26 cellular contexts compared by ENCODE assay signal in the genomic region with DNA sequence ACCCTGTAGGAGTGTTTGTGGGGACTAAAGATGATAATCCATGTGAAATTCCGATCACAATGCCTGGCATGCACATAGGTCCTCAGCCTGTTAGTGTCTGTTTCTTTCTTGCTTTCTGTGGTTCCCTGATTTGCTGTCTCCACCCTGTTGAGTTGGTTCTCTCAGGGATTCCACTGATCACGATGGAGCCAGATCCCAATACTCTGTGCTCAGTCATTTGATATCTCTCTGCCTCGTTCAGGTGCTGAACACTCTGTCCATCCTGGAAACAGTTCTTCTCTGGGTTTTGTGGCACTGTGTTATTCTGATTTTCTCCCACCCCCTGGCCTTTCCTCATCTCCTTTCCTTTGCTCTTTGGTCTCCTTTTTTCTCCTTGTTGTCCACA.
A peak's percentile ranks its signal among the peaks of the same experiment; 100 is the strongest.
DNase-seq lines count a peak whose midpoint lies in the region; ATAC-seq and TF ChIP-seq lines count a peak whose summit lies in the region.
"Had no signal": no experiment of that assay in that cellular context is flagged by ENCODE, and none has a peak within 500 bp of the region (broad histone marks: within the 10 kb centered on the region; RNA-seq: fewer than 3 reads in every experiment).

No MANE protein-coding gene starts in this region.

- TF ChIP-seq POLR2A in HCT116 (IDR thresholded peaks at IDR 0.05; ENCODE audit: borderline replicate concordance, extremely low read depth, insufficient read depth, insufficient read length), result no peak

- no peaks in the 10 kb centered on the region for H3K9me2 ChIP-seq in HCT116 (ENCODE audit: insufficient read depth)

- no peaks in the 10 kb centered on the region for H3K27me3 ChIP-seq in HCT116 (ENCODE audit: insufficient read depth, low read length)
- no peaks in the 10 kb centered on the region for H3K27me3 ChIP-seq in dorsolateral prefrontal cortex
- H3K27me3 ChIP-seq: ascending aorta had no signal

- H3K36me3 Mint-ChIP-seq in WTC11, result no peaks in the 10 kb centered on the region

- no peak for TF ChIP-seq RAD21 in HCT116 (IDR thresholded peaks at IDR 0.05; ENCODE audit: low read depth)

- peaks cover 69 to 70% of the 10 kb centered on the region in 2 experiments for H3K4me1 ChIP-seq in HCT116 (ENCODE audit: control insufficient read depth in 1 of 2, insufficient read depth in 2 of 2, low read length in 2 of 2)

- no peaks in the 10 kb centered on the region for H3K9me3 ChIP-seq in HCT116 (ENCODE audit: control insufficient read depth in 1 of 2, insufficient read depth in 1 of 2, low read depth in 1 of 2, low read length in 2 of 2)
- H3K9me3 ChIP-seq: ascending aorta, psoas muscle had no signal

- ATAC-seq in HCT116 (no peak), WTC11 (no peak), omental fat pad (ENCODE audit: low FRiP score) (peak; percentile 16), GM21423 (IDR thresholded peaks at IDR 0.05; ENCODE audit: unreplicated experiment) (no peak)
- ATAC-seq: activated CD8-positive, alpha-beta T cell treated with anti-CD3 and anti-CD28 coated beads, Interleukin-2, amount 10 ng/mL, durations not matched to agents 7 days and 5 days; activated naive CD4-positive, alpha-beta T cell treated with anti-CD3 and anti-CD28 coated beads, Interleukin-2, amount 50 U/mL, for 72 hours; stimulated activated naive CD8-positive, alpha-beta T cell treated with anti-CD3 and anti-CD28 coated beads, Interleukin-15, amount 100 ng/mL, for 72 hours; T-helper 17 cell had no signal

- H2AFZ ChIP-seq in HCT116 (ENCODE audit: low read depth, low read length, poor library complexity, severe bottlenecking), result no peak overlapping the region

- CTCF ChIA-PET in HCT116 (lab: Charles Lee), result no interaction called here
- CTCF ChIA-PET in WTC11 (lab: Charles Lee), result no interaction called here

- POLR2A ChIA-PET in HCT116 (lab: Charles Lee), result no interaction called here
- POLR2A ChIA-PET in WTC11 (lab: Charles Lee), result no interaction called here

- no peaks in the 10 kb centered on the region for H3K9me3 Mint-ChIP-seq in WTC11
- H3K9me3 Mint-ChIP-seq: activated naive CD4-positive, alpha-beta T cell treated with anti-CD3 and anti-CD28 coated beads, Interleukin-2, amount 50 U/mL, for 72 hours; activated T-helper 2 cell treated with anti-CD3 and anti-CD28 coated beads, Interferon-gamma antibody, Interleukin-2, Interleukin-4, amounts not matched to agents 10 μg/mL and 5 μg/mL and 100 μg/mL, durations not matched to agents 14 hours and 24 hours and 36 hours; stimulated activated naive CD8-positive, alpha-beta T cell treated with anti-CD3 and anti-CD28 coated beads, Interleukin-15, amount 100 ng/mL, for 72 hours had no signal

- intact Hi-C loops in HCT116 (cut with micrococcal nuclease) (no loop called here), dorsolateral prefrontal cortex (cut with DNase I) (no loop called here)

- RAD21 ChIA-PET in HCT116 (lab: Charles Lee; ENCODE audit: low non-redundant PET in 1 of 2, low total read pairs in 2 of 2, uncharacterized antibody in 2 of 2, unreplicated experiment in 2 of 2), result no interaction called here

- H3K4me2 ChIP-seq in HCT116 (ENCODE audit: low read length), result peak overlapping the region; percentile 32; the same call in 1 of the 2 replicates
- H3K4me2 ChIP-seq: KMS-11 had no signal

- peaks cover 36% of the 10 kb centered on the region for H3K79me2 ChIP-seq in HCT116 (ENCODE audit: insufficient read depth, low read length)

- no TSS peak for BruUV-seq in HCT116 (replicated peaks; lab: Mats Ljungman, UMichigan)

- peak; percentile 25 for DNase-seq in NCI-H2171 treated with DMSO at 0.1 percent for 48 hours (lab: John Stamatoyannopoulos, UW)
- no peak for DNase-seq in NCI-H2171 (lab: John Stamatoyannopoulos, UW)
- DNase-seq in HCT116 (ENCODE audit: low read depth, low spot score), result no peak
- DNase-seq in WTC11 (ENCODE audit: low spot score), result no peak
- no peak for DNase-seq in omental fat pad (ENCODE audit: low spot score)
- DNase-seq in NCI-H187 treated with DMSO at 0.1 percent for 48 hours (lab: John Stamatoyannopoulos, UW), result no peak
- no peak for DNase-seq in dorsolateral prefrontal cortex
- DNase-seq: 8988T; activated CD8-positive, alpha-beta T cell treated with anti-CD3 and anti-CD28 coated beads, Interleukin-2, amount 10 ng/mL, durations not matched to agents 7 days and 5 days; AML-193; CD4-positive, alpha-beta memory T cell; central memory CD4-positive, alpha-beta T cell; DMS 273 treated with DMSO at 0.1 percent for 48 hours; GOT3; MM.1S; NCI-H1417 treated with DMSO at 0.1 percent for 48 hours; NCI-H524 treated with DMSO at 0.1 percent for 48 hours; psoas muscle; stimulated activated naive CD8-positive, alpha-beta T cell treated with anti-CD3 and anti-CD28 coated beads, Interleukin-15, amount 100 ng/mL, for 72 hours; T-helper 17 cell had no signal

- no peak overlapping the region for H3K4me3 Mint-ChIP-seq in WTC11
- H3K4me3 Mint-ChIP-seq: activated CD8-positive, alpha-beta T cell treated with anti-CD3 and anti-CD28 coated beads, Interleukin-2, amount 10 ng/mL, durations not matched to agents 7 days and 5 days; CD4-positive, alpha-beta memory T cell; stimulated activated naive CD8-positive, alpha-beta T cell treated with anti-CD3 and anti-CD28 coated beads, Interleukin-15, amount 100 ng/mL, for 72 hours; T-helper 17 cell had no signal

- no peak overlapping the region for H3K4me3 ChIP-seq in HCT116 (replicated peaks in 1 of 2; ENCODE audit: low read depth in 1 of 2, low read length in 2 of 2)
- no peak overlapping the region for H3K4me3 ChIP-seq in dorsolateral prefrontal cortex
- H3K4me3 ChIP-seq: ascending aorta, psoas muscle, skin epidermis had no signal

- no peak overlapping the region for H3K9ac ChIP-seq in HCT116 (ENCODE audit: low read length)
- H3K9ac ChIP-seq: KMS-11 had no signal

- no peaks in the 10 kb centered on the region for H3K36me3 ChIP-seq in HCT116 (ENCODE audit: control insufficient read depth in 1 of 2, insufficient read depth in 2 of 2, low read length in 2 of 2)
- H3K36me3 ChIP-seq: ascending aorta had no signal

- TF ChIP-seq CTCF in HCT116 (IDR thresholded peaks at IDR 0.05 in 2 of 3, conservative IDR thresholded peaks at IDR 0.05 in 1 of 3; ENCODE audit: borderline replicate concordance in 1 of 3, insufficient read depth in 1 of 3, low read depth in 2 of 3, low read length in 2 of 3), result no peak
- TF ChIP-seq CTCF in WTC11 (IDR thresholded peaks at IDR 0.05), result no peak
- TF ChIP-seq CTCF in omental fat pad (IDR thresholded peaks at IDR 0.05), result no peak
- no peak for TF ChIP-seq CTCF in dorsolateral prefrontal cortex (IDR thresholded peaks at IDR 0.05 in 54 of 56, conservative IDR thresholded peaks at IDR 0.05 in 2 of 56; ENCODE audit: low read depth in 1 of 56, partially characterized antibody in 56 of 56)

- H3K27ac Mint-ChIP-seq in WTC11, result 0 out of 2 replicates have a peak overlapping the region, but pooled peaks have one; percentile 22
- H3K27ac Mint-ChIP-seq: activated CD8-positive, alpha-beta T cell treated with anti-CD3 and anti-CD28 coated beads, Interleukin-2, amount 10 ng/mL, durations not matched to agents 7 days and 5 days; activated naive CD4-positive, alpha-beta T cell treated with anti-CD3 and anti-CD28 coated beads, Interleukin-2, amount 50 U/mL, for 72 hours; activated T-helper 2 cell treated with anti-CD3 and anti-CD28 coated beads, Interferon-gamma antibody, Interleukin-2, Interleukin-4, amounts not matched to agents 10 μg/mL and 5 μg/mL and 100 μg/mL, durations not matched to agents 14 hours and 24 hours and 36 hours; stimulated activated naive CD8-positive, alpha-beta T cell treated with anti-CD3 and anti-CD28 coated beads, Interleukin-15, amount 100 ng/mL, for 72 hours; T-helper 17 cell had no signal

- H4K20me1 ChIP-seq in HCT116 (ENCODE audit: insufficient read depth), result no peaks in the 10 kb centered on the region

- no peaks in the 10 kb centered on the region for H3K27me3 Mint-ChIP-seq in WTC11 (ENCODE audit: low read depth)
- H3K27me3 Mint-ChIP-seq: CD4-positive, alpha-beta memory T cell; stimulated activated naive CD8-positive, alpha-beta T cell treated with anti-CD3 and anti-CD28 coated beads, Interleukin-15, amount 100 ng/mL, for 72 hours; T-helper 17 cell had no signal

- H3K27ac ChIP-seq in HCT116 (ENCODE audit: low read depth, low read length), result no peak overlapping the region
- H3K27ac ChIP-seq in dorsolateral prefrontal cortex, result no peak overlapping the region
- H3K27ac ChIP-seq: ascending aorta, KMS-11, psoas muscle, skin epidermis had no signal

- peaks cover 45% of the 10 kb centered on the region for H3K4me1 Mint-ChIP-seq in WTC11

TF ChIP-seq in HCT116, 20 proteins besides CTCF, POLR2A, EP300 and RAD21 (continues in another document):
- TF ChIP-seq JUND (IDR thresholded peaks at IDR 0.05), result no peak
- no peak for TF ChIP-seq EZH2phosphoT487 (IDR thresholded peaks at IDR 0.05; ENCODE audit: borderline replicate concordance)

TF ChIP-seq in WTC11, 78 proteins besides CTCF, POLR2A, EP300 and RAD21 (continues in another document):
- TF ChIP-seq ZNF396 (CRISPR knock-in tag; IDR thresholded peaks at IDR 0.05; ENCODE audit: borderline replicate concordance), result no peak
- TF ChIP-seq ZBTB21 (CRISPR knock-in tag; IDR thresholded peaks at IDR 0.05; ENCODE audit: borderline replicate concordance), result no peak
- no peak for TF ChIP-seq CREB1 (CRISPR knock-in tag; IDR thresholded peaks at IDR 0.05)
- no peak for TF ChIP-seq NR3C1 (CRISPR knock-in tag; conservative IDR thresholded peaks at IDR 0.05; ENCODE audit: low read depth)
